Comparison of ENCODE assay signal across 24 cellular contexts in genomic region chr2:7468448-7468828, GRCh38.
DNase-seq lines count a peak whose midpoint lies in the region; ATAC-seq and TF ChIP-seq lines count a peak whose summit lies in the region.
"Had no signal": no experiment of that assay in that cellular context is flagged by ENCODE, and none has a peak within 500 bp of the region (broad histone marks: within the 10 kb centered on the region; RNA-seq: fewer than 3 reads in every experiment).

No MANE protein-coding gene starts in this region.

- H3K4me1 Mint-ChIP-seq in activated T-cell treated with anti-CD3 and anti-CD28 coated beads, Interleukin-2, amount 50 U/mL, for 72 hours (ENCODE audit: low read depth): peaks cover 75% of the 10 kb centered on the region
- H3K4me1 Mint-ChIP-seq in T-helper 2 cell treated with Interferon-gamma antibody and Interleukin-4, amounts not matched to agents 5 μg/mL and 100 μg/mL, for 36 hours (ENCODE audit: low read depth): peaks cover 48% of the 10 kb centered on the region
- H3K4me1 Mint-ChIP-seq in activated naive CD8-positive, alpha-beta T cell treated with anti-CD3 and anti-CD28 coated beads, Interleukin-2, amount 50 U/mL, for 24 hours: peaks cover 66% of the 10 kb centered on the region
- peaks cover 76% of the 10 kb centered on the region for H3K4me1 Mint-ChIP-seq in stimulated activated naive CD8-positive, alpha-beta T cell treated with anti-CD3 and anti-CD28 coated beads, Interleukin-15, amount 100 ng/mL, for 72 hours
- H3K4me1 Mint-ChIP-seq: B cell; stimulated activated naive B cell treated with anti-CD40 and anti-IgM and Interleukin-4, amounts not matched to agents 10 μg/mL and 1 μg/mL and 100 μg/mL, for 72 hours had no signal

- no peaks in the 10 kb centered on the region for H3K27me3 ChIP-seq in stomach

- no peaks in the 10 kb centered on the region for H3K4me1 ChIP-seq in stomach
- H3K4me1 ChIP-seq: left ventricle myocardium inferior had no signal

- H3K36me3 Mint-ChIP-seq in activated T-cell treated with anti-CD3 and anti-CD28 coated beads, Interleukin-2, amount 50 U/mL, for 72 hours (ENCODE audit: insufficient read depth in 2 of 2): peaks cover 14 to 24% of the 10 kb centered on the region in 2 donors
- H3K36me3 Mint-ChIP-seq in T-helper 2 cell treated with Interferon-gamma antibody and Interleukin-4, amounts not matched to agents 5 μg/mL and 100 μg/mL, for 36 hours (ENCODE audit: low read depth): peaks cover 26% of the 10 kb centered on the region
- H3K36me3 Mint-ChIP-seq in activated naive CD8-positive, alpha-beta T cell treated with anti-CD3 and anti-CD28 coated beads, Interleukin-2, amount 50 U/mL, for 24 hours (ENCODE audit: low read depth): peaks cover 19% of the 10 kb centered on the region
- H3K36me3 Mint-ChIP-seq: stimulated activated naive B cell treated with anti-CD40 and anti-IgM and Interleukin-4, amounts not matched to agents 10 μg/mL and 1 μg/mL and 100 μg/mL, for 72 hours had no signal

- peaks cover 5% of the 10 kb centered on the region in 2 donors for H3K9me3 Mint-ChIP-seq in activated T-cell treated with anti-CD3 and anti-CD28 coated beads, Interleukin-2, amount 50 U/mL, for 72 hours
- peaks cover 25% of the 10 kb centered on the region for H3K9me3 Mint-ChIP-seq in T-helper 2 cell treated with Interferon-gamma antibody and Interleukin-4, amounts not matched to agents 5 μg/mL and 100 μg/mL, for 36 hours
- H3K9me3 Mint-ChIP-seq in activated naive CD8-positive, alpha-beta T cell treated with anti-CD3 and anti-CD28 coated beads, Interleukin-2, amount 50 U/mL, for 24 hours: peaks cover 12% of the 10 kb centered on the region
- peaks cover 17 to 20% of the 10 kb centered on the region in 2 donors for H3K9me3 Mint-ChIP-seq in stimulated activated naive CD8-positive, alpha-beta T cell treated with anti-CD3 and anti-CD28 coated beads, Interleukin-15, amount 100 ng/mL, for 72 hours
- H3K9me3 Mint-ChIP-seq: H9; stimulated activated naive B cell treated with anti-CD40 and anti-IgM and Interleukin-4, amounts not matched to agents 10 μg/mL and 1 μg/mL and 100 μg/mL, for 72 hours had no signal

- 73 to 86% (median 76%) methylated on average over 3 of the region's 3 CpGs for WGBS in stomach, 5 donors

- H3K27ac ChIP-seq in stomach: no peak overlapping the region
- H3K27ac ChIP-seq: left ventricle myocardium inferior, skin epidermis had no signal

- no peak for TF ChIP-seq EP300 in stomach (IDR thresholded peaks at IDR 0.05)

- H3K4me3 ChIP-seq in stomach: no peak overlapping the region
- H3K4me3 ChIP-seq: left ventricle myocardium inferior, skin epidermis had no signal

- no peaks in the 10 kb centered on the region for H3K9me3 ChIP-seq in stomach
- H3K9me3 ChIP-seq: left ventricle myocardium inferior had no signal

- TF ChIP-seq POLR2A in stomach (IDR thresholded peaks at IDR 0.05) (no peak), erythroblast (IDR thresholded peaks at IDR 0.05; ENCODE audit: low read length) (no peak)

- H3K27ac Mint-ChIP-seq in activated T-cell treated with anti-CD3 and anti-CD28 coated beads, Interleukin-2, amount 50 U/mL, for 72 hours: peak overlapping the region; percentile 96
- peak overlapping the region; percentile 94 for H3K27ac Mint-ChIP-seq in T-helper 2 cell treated with Interferon-gamma antibody and Interleukin-4, amounts not matched to agents 5 μg/mL and 100 μg/mL, for 36 hours
- peak overlapping the region; percentile 92 for H3K27ac Mint-ChIP-seq in activated naive CD8-positive, alpha-beta T cell treated with anti-CD3 and anti-CD28 coated beads, Interleukin-2, amount 50 U/mL, for 24 hours
- peak overlapping the region; percentile 98 to 100 for H3K27ac Mint-ChIP-seq in stimulated activated naive CD8-positive, alpha-beta T cell treated with anti-CD3 and anti-CD28 coated beads, Interleukin-15, amount 100 ng/mL, for 72 hours
- H3K27ac Mint-ChIP-seq: B cell; H9; stimulated activated naive B cell treated with anti-CD40 and anti-IgM and Interleukin-4, amounts not matched to agents 10 μg/mL and 1 μg/mL and 100 μg/mL, for 72 hours had no signal

- H3K4me3 Mint-ChIP-seq in activated T-cell treated with anti-CD3 and anti-CD28 coated beads, Interleukin-2, amount 50 U/mL, for 72 hours: peak overlapping the region; percentile 60 to 86
- H3K4me3 Mint-ChIP-seq in T-helper 2 cell treated with Interferon-gamma antibody and Interleukin-4, amounts not matched to agents 5 μg/mL and 100 μg/mL, for 36 hours: peak overlapping the region; percentile 18
- peak overlapping the region; percentile 63 for H3K4me3 Mint-ChIP-seq in activated naive CD8-positive, alpha-beta T cell treated with anti-CD3 and anti-CD28 coated beads, Interleukin-2, amount 50 U/mL, for 24 hours
- peak overlapping the region in 1 of 2 donors; percentile 84 for H3K4me3 Mint-ChIP-seq in stimulated activated naive CD8-positive, alpha-beta T cell treated with anti-CD3 and anti-CD28 coated beads, Interleukin-15, amount 100 ng/mL, for 72 hours
- H3K4me3 Mint-ChIP-seq: B cell; H9; stimulated activated naive B cell treated with anti-CD40 and anti-IgM and Interleukin-4, amounts not matched to agents 10 μg/mL and 1 μg/mL and 100 μg/mL, for 72 hours had no signal

- ATAC-seq in activated T-cell treated with anti-CD3 and anti-CD28 coated beads, Interleukin-2, amount 50 U/mL, for 72 hours (replicated peaks in 1 of 2): peak; percentile 31 to 52
- ATAC-seq in activated naive CD8-positive, alpha-beta T cell treated with anti-CD3 and anti-CD28 coated beads, Interleukin-2, amount 50 U/mL, for 24 hours: peak; percentile 31
- peak; percentile 75 for ATAC-seq in stimulated activated naive CD8-positive, alpha-beta T cell treated with anti-CD3 and anti-CD28 coated beads, Interleukin-15, amount 100 ng/mL, for 72 hours

- no peaks in the 10 kb centered on the region for H3K36me3 ChIP-seq in stomach
- H3K36me3 ChIP-seq: left ventricle myocardium inferior had no signal

- intact Hi-C loops in stomach (cut with DNase I; ENCODE audit: low total_unique reads): no loop called here

- DNase-seq in activated T-cell treated with anti-CD3 and anti-CD28 coated beads, Interleukin-2, amount 50 U/mL, for 72 hours: no peak
- DNase-seq in activated T-cell treated with anti-CD3 and anti-CD28 coated beads for 4 hours (no peak), stomach (no peak), erythroblast (lab: John Stamatoyannopoulos, UW) (no peak)
- DNase-seq in T-helper 2 cell treated with Interferon-gamma antibody and Interleukin-4, amounts not matched to agents 5 μg/mL and 100 μg/mL, for 36 hours (ENCODE audit: low spot score): no peak
- no peak for DNase-seq in activated naive CD8-positive, alpha-beta T cell treated with anti-CD3 and anti-CD28 coated beads, Interleukin-2, amount 50 U/mL, for 24 hours
- DNase-seq in stimulated activated naive CD8-positive, alpha-beta T cell treated with anti-CD3 and anti-CD28 coated beads, Interleukin-15, amount 100 ng/mL, for 72 hours: no peak
- DNase-seq: ACHN; caudate nucleus; cortex of kidney; DMS153; glutamatergic neuron; H9; KG1; left ventricle myocardium inferior; mesenchymal stem cell; NCI-H1105; NCI-H187; NCI-H2171; SHP77 treated with DMSO at 0.1 percent for 48 hours; stimulated activated naive B cell treated with anti-CD40 and anti-IgM and Interleukin-4, amounts not matched to agents 10 μg/mL and 1 μg/mL and 100 μg/mL, for 72 hours; T1000 had no signal

- no peak for TF ChIP-seq CTCF in stomach (IDR thresholded peaks at IDR 0.05)

- H3K27me3 Mint-ChIP-seq in activated T-cell treated with anti-CD3 and anti-CD28 coated beads, Interleukin-2, amount 50 U/mL, for 72 hours (ENCODE audit: low read depth): no peaks in the 10 kb centered on the region
- H3K27me3 Mint-ChIP-seq in T-helper 2 cell treated with Interferon-gamma antibody and Interleukin-4, amounts not matched to agents 5 μg/mL and 100 μg/mL, for 36 hours (ENCODE audit: low read depth): no peaks in the 10 kb centered on the region
- peaks cover 2% of the 10 kb centered on the region for H3K27me3 Mint-ChIP-seq in activated naive CD8-positive, alpha-beta T cell treated with anti-CD3 and anti-CD28 coated beads, Interleukin-2, amount 50 U/mL, for 24 hours
- H3K27me3 Mint-ChIP-seq in stimulated activated naive CD8-positive, alpha-beta T cell treated with anti-CD3 and anti-CD28 coated beads, Interleukin-15, amount 100 ng/mL, for 72 hours: no peaks in the 10 kb centered on the region
